In genomic region chr1:3040004-3040403, GRCh38 we compare ENCODE assay signal across 34 cellular contexts. TPM values are rescaled to one million over a fixed set of nuclear protein-coding genes. Genes with fewer than 3 reads are reported as not detected.
"Had no signal": no experiment of that assay in that cellular context is flagged by ENCODE, and none has a peak within 500 bp of the region (broad histone marks: within the 10 kb centered on the region; RNA-seq: fewer than 3 reads in every experiment).

No MANE protein-coding gene starts in this region.

- DNase-seq: activated CD4-positive, alpha-beta T cell treated with anti-CD3 and anti-CD28 coated beads for 36 hours; activated CD4-positive, alpha-beta T cell treated with anti-CD3 and anti-CD28 coated beads, Interleukin-2, amount 10 ng/mL, durations not matched to agents 7 days and 5 days; activated CD4-positive, alpha-beta T cell treated with anti-CD3 and anti-CD28 coated beads, Interleukin-2, amount 50 U/mL, for 48 hours; activated CD8-positive, alpha-beta T cell treated with anti-CD3 and anti-CD28 coated beads, Interleukin-2, amount 10 ng/mL, durations not matched to agents 7 days and 5 days; activated gamma-delta T cell; activated naive CD4-positive, alpha-beta T cell treated with anti-CD3 and anti-CD28 coated beads for 36 hours; activated T-cell treated with anti-CD3 and anti-CD28 coated beads, Interleukin-2, amount 50 U/mL, for 4 hours; amniotic stem cell; aorta; brain microvascular endothelial cell; NCI-H1092 treated with DMSO at 0.1 percent for 48 hours; NCI-H1417; NCI-H146; NCI-H187; NCI-H2029 treated with DMSO at 0.1 percent for 48 hours; NCI-H2107; NCI-H2171; NCI-H510A; NCI-H748 treated with DMSO at 0.1 percent for 48 hours; NK-92 treated with Interleukin-12 subunit alpha and Interleukin-12 subunit beta, amount 100 ng/mL, for 24 hours; PC-3; RPMI8226; SHP77 treated with DMSO at 0.1 percent for 48 hours; SK-N-SH had no signal

- H3K4me1 Mint-ChIP-seq: activated CD4-positive, alpha-beta T cell treated with anti-CD3 and anti-CD28 coated beads for 36 hours; central memory CD8-positive, alpha-beta T cell had no signal

- H3K36me3 ChIP-seq: brain microvascular endothelial cell, Peyer's patch, SJSA1 had no signal

- ATAC-seq: activated CD4-positive, alpha-beta T cell treated with anti-CD3 and anti-CD28 coated beads for 36 hours; activated CD4-positive, CD25-positive, alpha-beta regulatory T cell treated with anti-CD3 and anti-CD28 coated beads, Interleukin-2, amount 50 U/mL, for 24 hours; activated CD8-positive, alpha-beta T cell treated with anti-CD3 and anti-CD28 coated beads, Interleukin-2, amount 10 ng/mL, durations not matched to agents 7 days and 5 days; activated T-cell treated with anti-CD3 and anti-CD28 coated beads, Interleukin-2, amount 50 U/mL, for 4 hours; PC-3 had no signal

- H3K4me3 ChIP-seq: Peyer's patch, SJSA1 had no signal

- H3K27ac ChIP-seq: brain microvascular endothelial cell, KMS-11, Peyer's patch, SJSA1 had no signal

- H3K9me3 Mint-ChIP-seq: activated CD4-positive, alpha-beta T cell treated with anti-CD3 and anti-CD28 coated beads, Interleukin-2, amount 10 ng/mL, durations not matched to agents 7 days and 5 days; activated naive CD4-positive, alpha-beta T cell treated with anti-CD3 and anti-CD28 coated beads for 36 hours; activated T-cell treated with anti-CD3 and anti-CD28 coated beads, Interleukin-2, amount 50 U/mL, for 4 hours; central memory CD8-positive, alpha-beta T cell; T-helper 1 cell treated with Interleukin-12 subunit alpha and Interleukin-12 subunit beta and Interleukin-4 antibody, amounts not matched to agents 30 μg/mL and 1 μg/mL, for 36 hours; T-helper 2 cell treated with Interferon-gamma antibody and Interleukin-4, amounts not matched to agents 5 μg/mL and 100 μg/mL, for 36 hours had no signal

- H3K9me3 ChIP-seq: Peyer's patch, SK-N-SH had no signal

- H3K9me2 ChIP-seq: SK-N-SH had no signal

- H3K4me1 ChIP-seq: Peyer's patch, SJSA1 had no signal

- H3K27me3 ChIP-seq: brain microvascular endothelial cell, Peyer's patch, SJSA1 had no signal

- H3K27me3 Mint-ChIP-seq: activated CD4-positive, alpha-beta T cell treated with anti-CD3 and anti-CD28 coated beads for 36 hours had no signal

- H3K27ac Mint-ChIP-seq: activated CD4-positive, alpha-beta T cell treated with anti-CD3 and anti-CD28 coated beads for 36 hours; activated CD4-positive, alpha-beta T cell treated with anti-CD3 and anti-CD28 coated beads, Interleukin-2, amount 10 ng/mL, durations not matched to agents 7 days and 5 days; activated CD8-positive, alpha-beta T cell treated with anti-CD3 and anti-CD28 coated beads, Interleukin-2, amount 10 ng/mL, durations not matched to agents 7 days and 5 days; activated naive CD4-positive, alpha-beta T cell treated with anti-CD3 and anti-CD28 coated beads for 36 hours; activated naive CD8-positive, alpha-beta T cell; T-helper 1 cell treated with Interleukin-12 subunit alpha and Interleukin-12 subunit beta and Interleukin-4 antibody, amounts not matched to agents 30 μg/mL and 1 μg/mL, for 36 hours; T-helper 2 cell treated with Interferon-gamma antibody and Interleukin-4, amounts not matched to agents 5 μg/mL and 100 μg/mL, for 36 hours had no signal

- H3K36me3 Mint-ChIP-seq: activated naive CD8-positive, alpha-beta T cell had no signal

- H3K9ac ChIP-seq: KMS-11, SK-N-SH had no signal

- H3K4me2 ChIP-seq: KMS-11, SK-N-SH had no signal

- H3K4me3 Mint-ChIP-seq: activated CD4-positive, alpha-beta T cell treated with anti-CD3 and anti-CD28 coated beads for 36 hours; activated CD4-positive, alpha-beta T cell treated with anti-CD3 and anti-CD28 coated beads, Interleukin-2, amount 10 ng/mL, durations not matched to agents 7 days and 5 days; activated CD8-positive, alpha-beta T cell treated with anti-CD3 and anti-CD28 coated beads, Interleukin-2, amount 10 ng/mL, durations not matched to agents 7 days and 5 days; activated naive CD4-positive, alpha-beta T cell treated with anti-CD3 and anti-CD28 coated beads for 36 hours; activated naive CD8-positive, alpha-beta T cell; activated T-cell treated with anti-CD3 and anti-CD28 coated beads, Interleukin-2, amount 50 U/mL, for 4 hours; central memory CD8-positive, alpha-beta T cell; T-helper 1 cell treated with Interleukin-12 subunit alpha and Interleukin-12 subunit beta and Interleukin-4 antibody, amounts not matched to agents 30 μg/mL and 1 μg/mL, for 36 hours; T-helper 2 cell treated with Interferon-gamma antibody and Interleukin-4, amounts not matched to agents 5 μg/mL and 100 μg/mL, for 36 hours had no signal

RNA-seq across cellular contexts. Expression of gene ACTRT2, which starts 18.7 kb away (rescaled TPM):
- total RNA-seq: activated CD4-positive, alpha-beta T cell treated with anti-CD3 and anti-CD28 coated beads for 36 hours; activated CD4-positive, alpha-beta T cell treated with anti-CD3 and anti-CD28 coated beads, Interleukin-2, amount 10 ng/mL, durations not matched to agents 7 days and 5 days; activated CD8-positive, alpha-beta T cell treated with anti-CD3 and anti-CD28 coated beads, Interleukin-2, amount 10 ng/mL, durations not matched to agents 7 days and 5 days; activated naive CD4-positive, alpha-beta T cell treated with anti-CD3 and anti-CD28 coated beads for 36 hours; activated T-cell treated with anti-CD3 and anti-CD28 coated beads, Interleukin-2, amount 50 U/mL, for 4 hours; aorta; LHCN-M2; M059J; PC-3; Peyer's patch; SJSA1 had no signal
- polyA plus RNA-seq: aorta, SK-N-SH had no signal

RNA-seq across cellular contexts. Expression of gene PRDM16, which starts 29.0 kb away (rescaled TPM):
- total RNA-seq: LHCN-M2, M059J had no signal
- polyA plus RNA-seq: SK-N-SH had no signal
